In genomic region chr6:65004283-65004682, GRCh38 we compare ENCODE assay signal across 29 cellular contexts.
"Had no signal": no experiment of that assay in that cellular context is flagged by ENCODE, and none has a peak within 500 bp of the region (broad histone marks: within the 10 kb centered on the region; RNA-seq: fewer than 3 reads in every experiment).

No MANE protein-coding gene starts in this region.

- H3K9me3 Mint-ChIP-seq: type B pancreatic cell had no signal

- H3K4me3 Mint-ChIP-seq: mesothelial cell of epicardium; naive B cell; nephron progenitor cell; stimulated activated memory B cell treated with anti-CD40 and anti-IgM and Interleukin-4, amounts not matched to agents 10 μg/mL and 1 μg/mL and 100 μg/mL, for 72 hours; type B pancreatic cell had no signal

- H3K27me3 ChIP-seq: esophagus squamous epithelium, heart right ventricle, left lung, sigmoid colon, testis, tibial artery had no signal

- H3K36me3 ChIP-seq: esophagus squamous epithelium, heart right ventricle, left lung, sigmoid colon, tibial artery had no signal

- H3K9me3 ChIP-seq: esophagus squamous epithelium, psoas muscle, sigmoid colon, testis, tibial artery had no signal

- H3K4me1 ChIP-seq: esophagus squamous epithelium, heart right ventricle, left lung, psoas muscle, sigmoid colon, testis, tibial artery had no signal

- H3K27me3 Mint-ChIP-seq: naive B cell; stimulated activated memory B cell treated with anti-CD40 and anti-IgM and Interleukin-4, amounts not matched to agents 10 μg/mL and 1 μg/mL and 100 μg/mL, for 72 hours had no signal

- H3K27ac ChIP-seq: coronary artery, esophagus squamous epithelium, heart right ventricle, left lung, psoas muscle, sigmoid colon, testis, tibial artery had no signal

- H3K27ac Mint-ChIP-seq: mesothelial cell of epicardium; naive B cell; nephron progenitor cell; stimulated activated memory B cell treated with anti-CD40 and anti-IgM and Interleukin-4, amounts not matched to agents 10 μg/mL and 1 μg/mL and 100 μg/mL, for 72 hours; type B pancreatic cell had no signal

- H3K4me1 Mint-ChIP-seq: mesothelial cell of epicardium; naive B cell; nephron progenitor cell; stimulated activated memory B cell treated with anti-CD40 and anti-IgM and Interleukin-4, amounts not matched to agents 10 μg/mL and 1 μg/mL and 100 μg/mL, for 72 hours had no signal

- ATAC-seq: heart right ventricle; left cardiac atrium; left lung; mucosa of descending colon; psoas muscle; right cardiac atrium; stimulated activated memory B cell treated with anti-CD40 and anti-IgM and Interleukin-4, amounts not matched to agents 10 μg/mL and 1 μg/mL and 100 μg/mL, for 72 hours; stimulated activated naive CD8-positive, alpha-beta T cell treated with anti-CD3 and anti-CD28 coated beads, Interleukin-15, Interleukin-2, amounts not matched to agents 100 U/mL and 50 U/mL, for 24 hours had no signal

- H3K36me3 Mint-ChIP-seq: mesothelial cell of epicardium; naive B cell; stimulated activated memory B cell treated with anti-CD40 and anti-IgM and Interleukin-4, amounts not matched to agents 10 μg/mL and 1 μg/mL and 100 μg/mL, for 72 hours; type B pancreatic cell had no signal

- H3K4me3 ChIP-seq: coronary artery, esophagus squamous epithelium, heart right ventricle, left lung, mucosa of descending colon, psoas muscle, sigmoid colon, testis, tibial artery had no signal

- DNase-seq: dermis blood vessel endothelial cell; effector memory CD4-positive, alpha-beta T cell; erythroblast; esophagus squamous epithelium; foreskin melanocyte; glutamatergic neuron; heart right ventricle; hippocampal formation; left cardiac atrium; left lung; mesenchymal stem cell; mucosa of descending colon; naive B cell; nephron progenitor cell; nucleus accumbens; posterior cingulate gyrus; psoas muscle; sigmoid colon; stimulated activated CD4-positive, alpha-beta T cell treated with anti-CD3 and anti-CD28 coated beads, Interleukin-2, amount 100 ng/mL, for 24 hours; stimulated activated CD4-positive, alpha-beta T cell treated with anti-CD3 and anti-CD28 coated beads, Interleukin-4, amount 100 ng/mL, for 24 hours; stimulated activated naive CD8-positive, alpha-beta T cell treated with anti-CD3 and anti-CD28 coated beads, Interleukin-15, Interleukin-2, amounts not matched to agents 100 U/mL and 50 U/mL, for 24 hours; substantia nigra; testis; tibial artery had no signal
